ENCODE assay signal across 1 cellular context in genomic region chrX:281166-281999, GRCh38.
TF ChIP-seq lines count a peak whose summit lies in the region.

TSS of gene PLCXD1 (plus strand) at chrX:281381. CDS start at chrX:284188, 2,807 bp downstream.

TF ChIP-seq in GM12878, 131 proteins besides CTCF, POLR2A, EP300 and RAD21 (continued from another document):
- peak; percentile 95 for TF ChIP-seq MLLT1 (IDR thresholded peaks at IDR 0.05)
- 0 out of 2 replicates have a peak, but pooled peaks have one; percentile 49 for TF ChIP-seq ZBTB33 (IDR thresholded peaks at IDR 0.05)
- TF ChIP-seq ATF7 (IDR thresholded peaks at IDR 0.05; ENCODE audit: low read depth), result no peak
